ENCODE assay signal across 18 cellular contexts in the genomic region with DNA sequence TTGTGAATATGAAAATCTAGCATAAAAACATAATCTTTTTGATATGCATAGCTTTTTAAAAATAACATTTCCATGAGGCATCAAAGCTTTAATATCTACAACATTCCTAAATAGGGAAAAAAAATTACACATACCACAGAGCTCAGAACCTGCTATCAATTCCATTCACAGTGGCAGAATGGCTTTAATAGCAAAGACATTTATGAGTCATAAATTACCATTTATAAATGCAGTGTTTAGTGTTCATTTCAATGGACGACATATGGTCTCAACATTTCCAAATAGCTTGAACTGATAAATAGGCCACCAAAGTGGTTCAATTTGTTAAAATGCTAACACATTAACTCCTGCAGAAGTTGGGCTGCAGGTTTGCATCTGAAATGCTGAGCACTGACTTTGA.
DNase-seq lines count a peak whose midpoint lies in the region; ATAC-seq, FAIRE-seq and TF ChIP-seq lines count a peak whose summit lies in the region.
"Had no signal": no experiment of that assay in that cellular context is flagged by ENCODE, and none has a peak within 500 bp of the region (broad histone marks: within the 10 kb centered on the region; RNA-seq: fewer than 3 reads in every experiment).

No MANE protein-coding gene starts in this region.

- H2AFZ ChIP-seq in HepG2 (ENCODE audit: low read length) = no peak overlapping the region

- no peaks in the 10 kb centered on the region for H3K36me3 ChIP-seq in heart right ventricle
- H3K36me3 ChIP-seq in HepG2 (replicated peaks in 1 of 2; ENCODE audit: control insufficient read depth in 1 of 2, insufficient read depth in 2 of 2, low read length in 2 of 2) = no peaks in the 10 kb centered on the region

- peak; percentile 67 for DNase-seq in NCI-H69 (lab: John Stamatoyannopoulos, UW)
- DNase-seq in amniotic epithelial cell (ENCODE audit: low read depth) = peak; percentile 21
- DNase-seq in erythroblast (lab: John Stamatoyannopoulos, UW) = peak; percentile 39 to 47
- peak; percentile 40 for DNase-seq in retinal pigment epithelial cell (ENCODE audit: low read depth)
- DNase-seq in heart right ventricle = no peak
- DNase-seq in HepG2 (ENCODE audit: low spot score) = no peak
- DNase-seq: AML-193, COR-L47, DMS53, H9, NCI-H1436 treated with DMSO at 0.1 percent for 48 hours, NCI-H2081, NCI-H510A, NCI-H82, Right ventricle myocardium superior had no signal

- POLR2A ChIA-PET in HepG2 (lab: Yijun Ruan, JAX) = no interaction called here

- in situ Hi-C loops in HepG2 (cut with HindIII; ENCODE audit: extremely low pct_ligation_motif_present, low pct_unique_long_range_greater_than_20kb) = no loop called here

- H3K4me3 ChIP-seq in retinal pigment epithelial cell (ENCODE audit: low read length) (no peak overlapping the region), heart right ventricle (no peak overlapping the region), HepG2 (replicated peaks in 1 of 3; ENCODE audit: insufficient read depth in 1 of 3, low read depth in 2 of 3, low read length in 3 of 3) (no peak overlapping the region)

- TF ChIP-seq EP300 in HepG2 (IDR thresholded peaks at IDR 0.05; ENCODE audit: low read depth in 2 of 2, low read length in 2 of 2) (no peak), HepG2 (CRISPR knock-in tag; IDR thresholded peaks at IDR 0.05; ENCODE audit: borderline replicate concordance) (no peak)

- H3K27ac ChIP-seq in heart right ventricle = no peak overlapping the region
- no peak overlapping the region for H3K27ac ChIP-seq in HepG2 (ENCODE audit: extremely low read length, insufficient read depth, low read length)

- TF ChIP-seq CTCF in retinal pigment epithelial cell (conservative IDR thresholded peaks at IDR 0.05; ENCODE audit: low read depth, low read length) = no peak
- TF ChIP-seq CTCF in heart right ventricle (IDR thresholded peaks at IDR 0.05) = no peak
- no peak for TF ChIP-seq CTCF in HepG2 (CRISPR knock-in tag; IDR thresholded peaks at IDR 0.05)

- FAIRE-seq in HepG2 (lab: Jason Lieb, UNC) = no peak
- FAIRE-seq: HTR-8/SVneo had no signal

- BruUV-seq in HepG2 (replicated peaks; lab: Mats Ljungman, UMichigan) = no TSS peak

- ATAC-seq in heart right ventricle (no peak), HepG2 (no peak), HG02981 (IDR thresholded peaks at IDR 0.05; ENCODE audit: unreplicated experiment) (no peak), HG03175 (IDR thresholded peaks at IDR 0.05; ENCODE audit: unreplicated experiment) (no peak)

- no peak overlapping the region for H3K4me2 ChIP-seq in HepG2 (ENCODE audit: low read depth, low read length)

- H3K9me3 ChIP-seq in heart right ventricle = no peaks in the 10 kb centered on the region
- peaks cover 34% of the 10 kb centered on the region for H3K9me3 ChIP-seq in HepG2 (ENCODE audit: low read length)

- no peak overlapping the region for H3K9ac ChIP-seq in HepG2 (ENCODE audit: insufficient read depth, low read depth, low read length)

- H3K27me3 ChIP-seq in heart right ventricle (no peaks in the 10 kb centered on the region), HepG2 (ENCODE audit: control insufficient read depth in 1 of 2, insufficient read depth in 2 of 2, low read length in 2 of 2) (no peaks in the 10 kb centered on the region)

- 66 to 79% methylated on average over 1 of the region's 1 CpG for WGBS in heart right ventricle, 2 donors
- WGBS in HepG2 (ENCODE audit: low lambda C conversion rate) = 6% methylated on average over 1 of the region's 1 CpG

- H3K4me1 ChIP-seq in heart right ventricle (peaks cover 0 to 4% (median 0%) of the 10 kb centered on the region in 9 donors), HepG2 (ENCODE audit: insufficient read depth, low read length) (no peaks in the 10 kb centered on the region)

- intact Hi-C loops in heart right ventricle (cut with DNase I) (no loop called here), HepG2 (cut with micrococcal nuclease; ENCODE audit: unreplicated experiment) (no loop called here)

- H3K79me2 ChIP-seq in HepG2 (ENCODE audit: insufficient read depth, low read length) = no peaks in the 10 kb centered on the region

- TF ChIP-seq RAD21 in HepG2 (CRISPR knock-in tag; IDR thresholded peaks at IDR 0.05) = no peak

- CTCF ChIA-PET in HepG2 (lab: Yijun Ruan, JAX; ENCODE audit: low intra/inter-chr PET ratio, low total read pairs) = no interaction called here

- TF ChIP-seq POLR2A in erythroblast (IDR thresholded peaks at IDR 0.05; ENCODE audit: low read length) = no peak
- no peak for TF ChIP-seq POLR2A in HepG2 (IDR thresholded peaks at IDR 0.05; ENCODE audit: insufficient read depth in 1 of 2, low read depth in 2 of 2, low read length in 2 of 2)

- no peaks in the 10 kb centered on the region for H4K20me1 ChIP-seq in HepG2 (ENCODE audit: insufficient read depth, low read length)

TF ChIP-seq in HepG2, 621 proteins besides CTCF, POLR2A, EP300 and RAD21 (continues in another document):
- no peak for TF ChIP-seq CEBPZ (IDR thresholded peaks at IDR 0.05; ENCODE audit: low read length)
- no peak for TF ChIP-seq REPIN1 (CRISPR knock-in tag; IDR thresholded peaks at IDR 0.05; ENCODE audit: borderline replicate concordance, low read depth)
- no peak for TF ChIP-seq MYC (CRISPR knock-in tag; IDR thresholded peaks at IDR 0.05; ENCODE audit: borderline replicate concordance)
- no peak for TF ChIP-seq ZXDC (CRISPR knock-in tag; IDR thresholded peaks at IDR 0.05)
- no peak for TF ChIP-seq FOXK2 (IDR thresholded peaks at IDR 0.05)
- TF ChIP-seq ZNF446 (CRISPR knock-in tag; IDR thresholded peaks at IDR 0.05) = no peak
- TF ChIP-seq IKZF5 (CRISPR knock-in tag; IDR thresholded peaks at IDR 0.05) = no peak
- TF ChIP-seq HDAC6 (IDR thresholded peaks at IDR 0.05; ENCODE audit: low read depth, low read length) = no peak
- TF ChIP-seq ZBTB25 (CRISPR knock-in tag; IDR thresholded peaks at IDR 0.05) = no peak
- TF ChIP-seq MEIS1 (CRISPR knock-in tag; IDR thresholded peaks at IDR 0.05; ENCODE audit: borderline replicate concordance) = no peak
- no peak for TF ChIP-seq ZNF180 (CRISPR knock-in tag; IDR thresholded peaks at IDR 0.05; ENCODE audit: borderline replicate concordance, low read depth)
- no peak for TF ChIP-seq MIXL1 (CRISPR knock-in tag; IDR thresholded peaks at IDR 0.05)

Comparison
In these comparisons a context has a peak if more than half of its experiments do, and no peak if none do; other contexts are left out.
1. DNase-seq: peak in NCI-H69 (single experiment), amniotic epithelial cell (single experiment), erythroblast (2 of 2) and retinal pigment epithelial cell (single experiment); none in heart right ventricle (0 of 2) and HepG2 (single experiment).